Comparison of ENCODE assay signal across 18 cellular contexts in genomic region chr16:16009396-16009795, GRCh38. TPM values are rescaled to one million over a fixed set of nuclear protein-coding genes. Genes with fewer than 3 reads are reported as not detected.
DNase-seq lines count a peak whose midpoint lies in the region; ATAC-seq and TF ChIP-seq lines count a peak whose summit lies in the region.
"Had no signal": no experiment of that assay in that cellular context is flagged by ENCODE, and none has a peak within 500 bp of the region (broad histone marks: within the 10 kb centered on the region; RNA-seq: fewer than 3 reads in every experiment).

No MANE protein-coding gene starts in this region.

- H3K23ac ChIP-seq in mesenchymal stem cell (ENCODE audit: low read length in 2 of 2): peak overlapping the region in 1 of 2 experiments; percentile 99

- H3K9ac ChIP-seq in mesenchymal stem cell (ENCODE audit: low read length): no peak overlapping the region

- no peak overlapping the region for H3K4me3 Mint-ChIP-seq in activated CD8-positive, alpha-beta T cell treated with anti-CD3 and anti-CD28 coated beads for 36 hours
- H3K4me3 Mint-ChIP-seq in activated T-helper 1 cell treated with anti-CD3 and anti-CD28 coated beads, Interleukin-12 subunit alpha, Interleukin-12 subunit beta, Interleukin-2, Interleukin-4 antibody, amounts not matched to agents 30 ng/mL and 10 ng/mL and 1 ng/mL, durations not matched to agents 14 hours and 24 hours and 36 hours: no peak overlapping the region
- H3K4me3 Mint-ChIP-seq: activated T-cell treated with anti-CD3 and anti-CD28 coated beads, Interleukin-2, amount 50 U/mL, for 4 hours; stimulated activated naive CD8-positive, alpha-beta T cell treated with anti-CD3 and anti-CD28 coated beads, Interleukin-15, amount 100 ng/mL, for 72 hours had no signal

- H2BK5ac ChIP-seq in mesenchymal stem cell (ENCODE audit: low read depth, low read length, poor library complexity, severe bottlenecking): no peak overlapping the region

- H3K14ac ChIP-seq in mesenchymal stem cell (ENCODE audit: low read length in 2 of 2): no peak overlapping the region

- H3K18ac ChIP-seq in mesenchymal stem cell (ENCODE audit: low read depth in 1 of 2, low read length in 2 of 2): peak overlapping the region in 1 of 2 experiments; percentile 57

- no peaks in the 10 kb centered on the region for H3K9me3 Mint-ChIP-seq in activated CD8-positive, alpha-beta T cell treated with anti-CD3 and anti-CD28 coated beads for 36 hours
- peaks cover 4% of the 10 kb centered on the region for H3K9me3 Mint-ChIP-seq in activated T-helper 1 cell treated with anti-CD3 and anti-CD28 coated beads, Interleukin-12 subunit alpha, Interleukin-12 subunit beta, Interleukin-2, Interleukin-4 antibody, amounts not matched to agents 30 ng/mL and 10 ng/mL and 1 ng/mL, durations not matched to agents 14 hours and 24 hours and 36 hours
- H3K9me3 Mint-ChIP-seq: activated T-cell treated with anti-CD3 and anti-CD28 coated beads, Interleukin-2, amount 50 U/mL, for 4 hours; stimulated activated naive CD8-positive, alpha-beta T cell treated with anti-CD3 and anti-CD28 coated beads, Interleukin-15, amount 100 ng/mL, for 72 hours had no signal

- H3K27ac Mint-ChIP-seq in activated CD8-positive, alpha-beta T cell treated with anti-CD3 and anti-CD28 coated beads for 36 hours: peak overlapping the region; percentile 23
- no peak overlapping the region for H3K27ac Mint-ChIP-seq in activated T-helper 1 cell treated with anti-CD3 and anti-CD28 coated beads, Interleukin-12 subunit alpha, Interleukin-12 subunit beta, Interleukin-2, Interleukin-4 antibody, amounts not matched to agents 30 ng/mL and 10 ng/mL and 1 ng/mL, durations not matched to agents 14 hours and 24 hours and 36 hours

- no peak overlapping the region for H2BK120ac ChIP-seq in mesenchymal stem cell (ENCODE audit: low read depth, low read length)

- H3K36me3 Mint-ChIP-seq in activated CD8-positive, alpha-beta T cell treated with anti-CD3 and anti-CD28 coated beads for 36 hours (ENCODE audit: low read depth): peaks cover 51% of the 10 kb centered on the region
- H3K36me3 Mint-ChIP-seq in activated T-helper 1 cell treated with anti-CD3 and anti-CD28 coated beads, Interleukin-12 subunit alpha, Interleukin-12 subunit beta, Interleukin-2, Interleukin-4 antibody, amounts not matched to agents 30 ng/mL and 10 ng/mL and 1 ng/mL, durations not matched to agents 14 hours and 24 hours and 36 hours (ENCODE audit: low read depth): peaks cover 46% of the 10 kb centered on the region

- no peak for TF ChIP-seq CTCF in right atrium auricular region (IDR thresholded peaks at IDR 0.05)
- TF ChIP-seq CTCF in activated CD8-positive, alpha-beta T cell treated with anti-CD3 and anti-CD28 coated beads for 36 hours (IDR thresholded peaks at IDR 0.05): no peak

- ATAC-seq in Right ventricle myocardium superior (ENCODE audit: poor library complexity): peak; percentile 89
- ATAC-seq in activated CD8-positive, alpha-beta T cell treated with anti-CD3 and anti-CD28 coated beads for 36 hours: no peak
- ATAC-seq: activated T-cell treated with anti-CD3 and anti-CD28 coated beads, Interleukin-2, amount 50 U/mL, for 4 hours; HCT116; K562; lower lobe of right lung; stimulated activated naive CD8-positive, alpha-beta T cell treated with anti-CD3 and anti-CD28 coated beads, Interleukin-15, amount 100 ng/mL, for 72 hours had no signal

- H4K8ac ChIP-seq in mesenchymal stem cell (ENCODE audit: low read length): no peak overlapping the region

- H3K4ac ChIP-seq in mesenchymal stem cell (ENCODE audit: low read depth in 1 of 2, low read length in 2 of 2): no peak overlapping the region

- no peak overlapping the region for H3K4me3 ChIP-seq in right atrium auricular region
- no peak overlapping the region for H3K4me3 ChIP-seq in mesenchymal stem cell (ENCODE audit: insufficient read depth in 1 of 2, low read depth in 1 of 2, low read length in 2 of 2)
- H3K4me3 ChIP-seq: coronary artery, K562, lower lobe of right lung, skin epidermis had no signal

- no peaks in the 10 kb centered on the region for H3K9me3 ChIP-seq in right atrium auricular region
- no peaks in the 10 kb centered on the region for H3K9me3 ChIP-seq in mesenchymal stem cell (ENCODE audit: control insufficient read depth, low read length)
- H3K9me3 ChIP-seq: lower lobe of right lung had no signal

- no peak overlapping the region for H2AFZ ChIP-seq in mesenchymal stem cell (ENCODE audit: low read depth, low read length)

- peak; percentile 75 for DNase-seq in Right ventricle myocardium superior
- no peak for DNase-seq in right atrium auricular region (ENCODE audit: low spot score)
- DNase-seq in activated CD8-positive, alpha-beta T cell treated with anti-CD3 and anti-CD28 coated beads for 36 hours: no peak
- no peak for DNase-seq in mesenchymal stem cell
- DNase-seq in dedifferentiated amniotic fluid mesenchymal stem cell (ENCODE audit: extremely low spot score): no peak
- DNase-seq in activated T-helper 1 cell treated with anti-CD3 and anti-CD28 coated beads, Interleukin-12 subunit alpha, Interleukin-12 subunit beta, Interleukin-2, Interleukin-4 antibody, amounts not matched to agents 30 ng/mL and 10 ng/mL and 1 ng/mL, durations not matched to agents 14 hours and 24 hours and 36 hours (ENCODE audit: low spot score): no peak
- DNase-seq in effector CD4-positive, alpha-beta T cell: no peak
- DNase-seq in stimulated activated CD4-positive, alpha-beta T cell treated with anti-CD3 and anti-CD28 coated beads, Interleukin-2, amount 100 ng/mL, for 24 hours: no peak
- DNase-seq: activated CD4-positive, alpha-beta T cell treated with anti-CD3 and anti-CD28 coated beads for 1 hour; activated T-cell treated with anti-CD3 and anti-CD28 coated beads, Interleukin-2, amount 50 U/mL, for 4 hours; aorta; lower lobe of right lung; OCI-M1; stimulated activated naive CD8-positive, alpha-beta T cell treated with anti-CD3 and anti-CD28 coated beads, Interleukin-15, amount 100 ng/mL, for 72 hours had no signal

- peaks cover 0 to under 1% of the 10 kb centered on the region in 2 donors for H3K4me1 ChIP-seq in right atrium auricular region
- peaks cover 23% of the 10 kb centered on the region for H3K4me1 ChIP-seq in mesenchymal stem cell (ENCODE audit: control insufficient read depth, insufficient read depth, low read depth, low read length)

- POLR2A ChIA-PET in activated CD8-positive, alpha-beta T cell treated with anti-CD3 and anti-CD28 coated beads for 36 hours (lab: Charles Lee): interaction anchor here (0.8 kb wide), 1 partner anchor 12 kb away, joined by 3 read pairs; no protein-coding TSS in a partner anchor

- peaks cover 19% of the 10 kb centered on the region for H3K4me1 Mint-ChIP-seq in activated CD8-positive, alpha-beta T cell treated with anti-CD3 and anti-CD28 coated beads for 36 hours (ENCODE audit: low read depth)
- H3K4me1 Mint-ChIP-seq in activated T-helper 1 cell treated with anti-CD3 and anti-CD28 coated beads, Interleukin-12 subunit alpha, Interleukin-12 subunit beta, Interleukin-2, Interleukin-4 antibody, amounts not matched to agents 30 ng/mL and 10 ng/mL and 1 ng/mL, durations not matched to agents 14 hours and 24 hours and 36 hours (ENCODE audit: low read depth): peaks cover 18% of the 10 kb centered on the region

- CTCF ChIA-PET in activated CD8-positive, alpha-beta T cell treated with anti-CD3 and anti-CD28 coated beads for 36 hours (lab: Charles Lee): interaction anchor here (0.7 kb wide), 1 partner anchor 31 kb away, joined by 3 read pairs; no protein-coding TSS in a partner anchor

- no peak overlapping the region for H4K91ac ChIP-seq in mesenchymal stem cell (ENCODE audit: low read length)

- H3K27me3 Mint-ChIP-seq in activated CD8-positive, alpha-beta T cell treated with anti-CD3 and anti-CD28 coated beads for 36 hours: no peaks in the 10 kb centered on the region
- no peaks in the 10 kb centered on the region for H3K27me3 Mint-ChIP-seq in activated T-helper 1 cell treated with anti-CD3 and anti-CD28 coated beads, Interleukin-12 subunit alpha, Interleukin-12 subunit beta, Interleukin-2, Interleukin-4 antibody, amounts not matched to agents 30 ng/mL and 10 ng/mL and 1 ng/mL, durations not matched to agents 14 hours and 24 hours and 36 hours (ENCODE audit: insufficient read depth)
- H3K27me3 Mint-ChIP-seq: stimulated activated naive CD8-positive, alpha-beta T cell treated with anti-CD3 and anti-CD28 coated beads, Interleukin-15, amount 100 ng/mL, for 72 hours had no signal

- no peak overlapping the region for H2BK15ac ChIP-seq in mesenchymal stem cell (ENCODE audit: low read depth, poor library complexity, severe bottlenecking)

- H2BK12ac ChIP-seq in mesenchymal stem cell (ENCODE audit: low read length in 2 of 2): peak overlapping the region in 1 of 2 experiments; percentile 71

- H2AK5ac ChIP-seq in mesenchymal stem cell (ENCODE audit: low read length, severe bottlenecking): peak overlapping the region; percentile 1

- no peak overlapping the region for H3K27ac ChIP-seq in right atrium auricular region
- no peak overlapping the region for H3K27ac ChIP-seq in mesenchymal stem cell (ENCODE audit: low read length, poor library complexity, severe bottlenecking)
- H3K27ac ChIP-seq: coronary artery, lower lobe of right lung, skin epidermis had no signal

- intact Hi-C loops in Right ventricle myocardium superior (cut with DNase I): no loop called here
- intact Hi-C loops in activated CD8-positive, alpha-beta T cell treated with anti-CD3 and anti-CD28 coated beads for 36 hours (cut with micrococcal nuclease): no loop called here
- intact Hi-C loops in activated T-helper 1 cell treated with anti-CD3 and anti-CD28 coated beads, Interleukin-12 subunit alpha, Interleukin-12 subunit beta, Interleukin-2, Interleukin-4 antibody, amounts not matched to agents 30 ng/mL and 10 ng/mL and 1 ng/mL, durations not matched to agents 14 hours and 24 hours and 36 hours (cut with micrococcal nuclease): no loop called here

- WGBS in mesenchymal stem cell: 94% methylated on average over 10 of the region's 10 CpGs

- H3K27me3 ChIP-seq in right atrium auricular region (no peaks in the 10 kb centered on the region), mesenchymal stem cell (ENCODE audit: control insufficient read depth in 1 of 2, insufficient read depth in 1 of 2, low read length in 2 of 2) (no peaks in the 10 kb centered on the region)

- H3K36me3 ChIP-seq in right atrium auricular region: no peaks in the 10 kb centered on the region
- peaks cover 9 to 39% of the 10 kb centered on the region in 2 experiments for H3K36me3 ChIP-seq in mesenchymal stem cell (ENCODE audit: control insufficient read depth in 1 of 2, insufficient read depth in 2 of 2, low read depth in 1 of 2, low read length in 2 of 2)

- no peak overlapping the region for H3K4me2 ChIP-seq in mesenchymal stem cell (ENCODE audit: low read length, poor library complexity, severe bottlenecking)

- peaks cover 13% of the 10 kb centered on the region for H3K79me1 ChIP-seq in mesenchymal stem cell (replicated peaks; ENCODE audit: low read length, poor library complexity, severe bottlenecking)

RNA-seq across cellular contexts. Expression of gene ABCC1, which starts 60.0 kb away (rescaled TPM):
- 24.4 TPM for total RNA-seq in Right ventricle myocardium superior
- 10 to 100 TPM; 15.2 to 27.5 TPM for total RNA-seq in right atrium auricular region
- total RNA-seq in activated CD8-positive, alpha-beta T cell treated with anti-CD3 and anti-CD28 coated beads for 36 hours: 10 to 100 TPM; 64.5 to 67.6 TPM
- polyA plus RNA-seq in mesenchymal stem cell (2013, experiment 1 of 2): 42.8 TPM
- polyA plus RNA-seq in mesenchymal stem cell (2013, experiment 2 of 2): 39.9 TPM
- 102 and 108 TPM in 2 replicates for total RNA-seq in activated T-helper 1 cell treated with anti-CD3 and anti-CD28 coated beads, Interleukin-12 subunit alpha, Interleukin-12 subunit beta, Interleukin-2, Interleukin-4 antibody, amounts not matched to agents 30 ng/mL and 10 ng/mL and 1 ng/mL, durations not matched to agents 14 hours and 24 hours and 36 hours
